In the genomic region with DNA sequence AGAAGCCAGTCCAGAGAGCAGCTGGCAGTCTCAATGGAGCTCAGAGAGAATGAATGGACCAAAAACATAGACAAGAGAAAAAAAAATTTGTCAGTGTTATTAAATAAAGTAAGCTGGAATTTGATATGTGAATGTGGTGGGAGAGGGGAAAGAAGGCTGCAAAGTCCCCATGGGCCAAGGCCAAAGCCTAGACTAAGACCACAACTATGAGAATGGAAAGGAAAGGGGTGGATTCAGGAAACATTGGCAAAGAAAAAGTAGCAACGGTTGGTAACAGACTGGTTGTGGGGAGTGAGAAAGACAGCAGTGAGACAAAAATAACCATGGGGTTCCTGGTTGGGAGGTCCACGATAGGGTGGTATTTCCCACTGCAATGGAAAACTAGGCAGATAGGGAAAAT, we compare ENCODE assay signal across 23 cellular contexts.
"Had no signal": no experiment of that assay in that cellular context is flagged by ENCODE, and none has a peak within 500 bp of the region (broad histone marks: within the 10 kb centered on the region; RNA-seq: fewer than 3 reads in every experiment).

No MANE protein-coding gene starts in this region.

- H3K36me3 ChIP-seq: breast epithelium, ovary, right atrium auricular region, stomach, upper lobe of right lung had no signal

- H3K27ac ChIP-seq: breast epithelium, foreskin keratinocyte, ovary, psoas muscle, right atrium auricular region, stomach, upper lobe of right lung had no signal

- H3K27ac Mint-ChIP-seq: activated CD4-positive, alpha-beta memory T cell treated with anti-CD3 and anti-CD28 coated beads for 36 hours; activated naive CD8-positive, alpha-beta T cell treated with anti-CD3 and anti-CD28 coated beads for 36 hours; natural killer cell; stimulated activated effector memory CD8-positive, alpha-beta T cell treated with anti-CD3 and anti-CD28 coated beads, Interleukin-12 subunit alpha, Interleukin-12 subunit beta, amount 100 ng/mL, for 72 hours had no signal

- H3K27me3 Mint-ChIP-seq: activated naive CD8-positive, alpha-beta T cell treated with anti-CD3 and anti-CD28 coated beads for 36 hours had no signal

- H3K4me3 Mint-ChIP-seq: activated CD4-positive, alpha-beta memory T cell treated with anti-CD3 and anti-CD28 coated beads for 36 hours; activated naive CD8-positive, alpha-beta T cell treated with anti-CD3 and anti-CD28 coated beads for 36 hours; natural killer cell; stimulated activated effector memory CD8-positive, alpha-beta T cell treated with anti-CD3 and anti-CD28 coated beads, Interleukin-12 subunit alpha, Interleukin-12 subunit beta, amount 100 ng/mL, for 72 hours had no signal

- H3K9me3 Mint-ChIP-seq: activated CD4-positive, alpha-beta memory T cell treated with anti-CD3 and anti-CD28 coated beads for 36 hours; activated naive CD8-positive, alpha-beta T cell treated with anti-CD3 and anti-CD28 coated beads for 36 hours; natural killer cell; stimulated activated effector memory CD8-positive, alpha-beta T cell treated with anti-CD3 and anti-CD28 coated beads, Interleukin-12 subunit alpha, Interleukin-12 subunit beta, amount 100 ng/mL, for 72 hours had no signal

- FAIRE-seq: kidney had no signal

- H3K4me1 ChIP-seq: breast epithelium, foreskin keratinocyte had no signal

- DNase-seq: activated CD4-positive, alpha-beta memory T cell treated with anti-CD3 and anti-CD28 coated beads for 36 hours; activated CD4-positive, alpha-beta T cell treated with anti-CD3 and anti-CD28 coated beads for 48 hours; activated naive CD4-positive, alpha-beta T cell treated with Interleukin-2 at 50 U/mL for 16 hours; activated naive CD8-positive, alpha-beta T cell treated with anti-CD3 and anti-CD28 coated beads for 36 hours; activated T-cell treated with anti-CD3 and anti-CD28 coated beads, Interleukin-2, amount 50 U/mL, for 48 hours; effector CD4-positive, alpha-beta T cell; erythroblast; foreskin keratinocyte; kidney; natural killer cell; ovary; psoas muscle; stimulated activated CD4-positive, alpha-beta T cell treated with anti-CD3 and anti-CD28 coated beads, Interleukin-2, amount 100 ng/mL, for 24 hours; stomach; SW 1271; T-helper 2 cell; upper lobe of right lung had no signal

- H3K36me3 Mint-ChIP-seq: activated CD4-positive, alpha-beta memory T cell treated with anti-CD3 and anti-CD28 coated beads for 36 hours; activated naive CD8-positive, alpha-beta T cell treated with anti-CD3 and anti-CD28 coated beads for 36 hours had no signal

- ATAC-seq: foreskin keratinocyte; left lobe of liver; natural killer cell; psoas muscle; stimulated activated effector memory CD8-positive, alpha-beta T cell treated with anti-CD3 and anti-CD28 coated beads, Interleukin-12 subunit alpha, Interleukin-12 subunit beta, amount 100 ng/mL, for 72 hours; upper lobe of right lung had no signal

- H3K9me3 ChIP-seq: breast epithelium, ovary, psoas muscle, right atrium auricular region, stomach, upper lobe of right lung had no signal

- H3K27me3 ChIP-seq: breast epithelium, ovary, right atrium auricular region, stomach, upper lobe of right lung had no signal

- H3K4me3 ChIP-seq: breast epithelium, coronary artery, lung, ovary, psoas muscle, right atrium auricular region, stomach, upper lobe of right lung had no signal
